In genomic region chr1:57293214-57293613, GRCh38 we compare ENCODE assay signal across 2 cellular contexts.
A peak's percentile ranks its signal among the peaks of the same experiment; 100 is the strongest.
TF ChIP-seq lines count a peak whose summit lies in the region.

No MANE protein-coding gene starts in this region.

TF ChIP-seq in HepG2, 621 proteins besides CTCF, POLR2A, EP300 and RAD21 (continued from another document):
- TF ChIP-seq ARID5B (CRISPR knock-in tag; IDR thresholded peaks at IDR 0.05) = no peak
- TF ChIP-seq ZFY (CRISPR knock-in tag; IDR thresholded peaks at IDR 0.05) = no peak
- TF ChIP-seq ATF5 (CRISPR knock-in tag; IDR thresholded peaks at IDR 0.05; ENCODE audit: low read depth) = no peak
- no peak for TF ChIP-seq SNAI1 (CRISPR knock-in tag; IDR thresholded peaks at IDR 0.05; ENCODE audit: borderline replicate concordance)

TF ChIP-seq in K562, 482 proteins besides CTCF, POLR2A, EP300 and RAD21 (continued from another document):
- no peak for TF ChIP-seq TBP (optimal IDR thresholded peaks at IDR 0.05; ENCODE audit: low read depth, low read length)
- TF ChIP-seq U2AF2 (optimal IDR thresholded peaks at IDR 0.05; ENCODE audit: low read depth, low read length) = no peak
- TF ChIP-seq BCOR (IDR thresholded peaks at IDR 0.05) = peak; percentile 80; the same call in 1 of the 2 replicates
- no peak for TF ChIP-seq THRAP3 (IDR thresholded peaks at IDR 0.05; ENCODE audit: borderline replicate concordance)
- no peak for TF ChIP-seq CBX3 (IDR thresholded peaks at IDR 0.05; ENCODE audit: borderline replicate concordance in 1 of 2, low read length in 2 of 2)
- no peak for TF ChIP-seq DEAF1 (CRISPR knock-in tag; IDR thresholded peaks at IDR 0.05)
- TF ChIP-seq RBM25 (IDR thresholded peaks at IDR 0.05; ENCODE audit: low read depth, low read length, severe bottlenecking) = peak; percentile 84
- no peak for TF ChIP-seq BMI1 (IDR thresholded peaks at IDR 0.05; ENCODE audit: low read length)
- TF ChIP-seq BRD4 (IDR thresholded peaks at IDR 0.05) = no peak
- TF ChIP-seq KDM1A (IDR thresholded peaks at IDR 0.05) = 0 out of 4 replicates have a peak, but pooled peaks of 1 of the 2 experiments have one; percentile 47
- no peak for TF ChIP-seq SMARCA5 (IDR thresholded peaks at IDR 0.05)
- TF ChIP-seq COPS2 (conservative IDR thresholded peaks at IDR 0.05) = no peak
- TF ChIP-seq L3MBTL2 (IDR thresholded peaks at IDR 0.05) = no peak
- no peak for TF ChIP-seq YBX1 (IDR thresholded peaks at IDR 0.05)
TF ChIP-seq in K562: peak in this region for 3.
